11 cellular contexts compared by ENCODE assay signal in genomic region chr1:227944066-227944930, GRCh38. TPM values are rescaled to one million over a fixed set of nuclear protein-coding genes. Genes with fewer than 3 reads are reported as not detected.
A peak's percentile ranks its signal among the peaks of the same experiment; 100 is the strongest.
DNase-seq lines count a peak whose midpoint lies in the region; ATAC-seq and TF ChIP-seq lines count a peak whose summit lies in the region.
"Had no signal": no experiment of that assay in that cellular context is flagged by ENCODE, and none has a peak within 500 bp of the region (broad histone marks: within the 10 kb centered on the region; RNA-seq: fewer than 3 reads in every experiment).

No MANE protein-coding gene starts in this region.

- peak; percentile 2 for DNase-seq in RWPE2 (ENCODE audit: low spot score)
- DNase-seq in esophagus muscularis mucosa (ENCODE audit: extremely low spot score) = no peak
- DNase-seq in mesenchymal stem cell = no peak
- peak; percentile 22 for DNase-seq in stomach
- DNase-seq in NCI-H187 treated with DMSO at 0.1 percent for 48 hours (lab: John Stamatoyannopoulos, UW) = no peak
- no peak for DNase-seq in PC-9
- DNase-seq in stimulated activated CD4-positive, alpha-beta T cell treated with anti-CD3 and anti-CD28 coated beads, Interleukin-12 subunit alpha, Interleukin-12 subunit beta, amount 100 ng/mL, for 4 hours = no peak
- DNase-seq: HFFc6, NCI-H524 treated with DMSO at 0.1 percent for 48 hours, retina had no signal

- BruUV-seq in PC-9 (replicated peaks; lab: Mats Ljungman, UMichigan) = no TSS peak

- no peak overlapping the region for H4K8ac ChIP-seq in mesenchymal stem cell (ENCODE audit: low read length)

- H2BK12ac ChIP-seq in mesenchymal stem cell (ENCODE audit: low read length in 2 of 2) = no peak overlapping the region

- WGBS in esophagus muscularis mucosa = 56% methylated on average over 24 of the region's 24 CpGs
- 85% methylated on average over 24 of the region's 24 CpGs for WGBS in mesenchymal stem cell
- WGBS in stomach, 5 donors = 75 to 90% (median 84%) methylated on average over 21 to 24 of the region's 24 CpGs

- intact Hi-C loops in esophagus muscularis mucosa (cut with DNase I) = no loop called here
- intact Hi-C loops in stomach (cut with DNase I; ENCODE audit: low total_unique reads) = loop anchor here (10.0 kb wide), 1 partner anchor 459 kb away; no protein-coding TSS in a partner anchor
- intact Hi-C loops in PC-9 (cut with micrococcal nuclease; ENCODE audit: unreplicated experiment) = no loop called here

- H3F3A ChIP-seq in PC-9 (ENCODE audit: insufficient read depth, low read depth) = peaks cover 18% of the 10 kb centered on the region; the same call in 1 of the 2 replicates

- H3K4me3 ChIP-seq in RWPE2 (ENCODE audit: severe bottlenecking) = no peak overlapping the region
- H3K4me3 ChIP-seq in esophagus muscularis mucosa = peak overlapping the region in 2 of 4 donors; percentile 67 to 73
- H3K4me3 ChIP-seq in mesenchymal stem cell (ENCODE audit: insufficient read depth in 1 of 2, low read depth in 1 of 2, low read length in 2 of 2) = no peak overlapping the region
- H3K4me3 ChIP-seq in stomach = peak overlapping the region in 1 of 4 donors; percentile 13
- no peak overlapping the region for H3K4me3 ChIP-seq in PC-9

- H2BK120ac ChIP-seq in mesenchymal stem cell (ENCODE audit: low read depth, low read length) = no peak overlapping the region

- TF ChIP-seq EP300 in esophagus muscularis mucosa (IDR thresholded peaks at IDR 0.05) (peak; percentile 92), stomach (IDR thresholded peaks at IDR 0.05) (peak; percentile 98)

- peaks cover 15% of the 10 kb centered on the region for H3K79me2 ChIP-seq in PC-9 (ENCODE audit: low read depth)

- H3K18ac ChIP-seq in mesenchymal stem cell (ENCODE audit: low read depth in 1 of 2, low read length in 2 of 2) = no peak overlapping the region

- POLR2A ChIA-PET in PC-9 (lab: Charles Lee; ENCODE audit: unreplicated experiment) = no interaction called here

- H2AFZ ChIP-seq in mesenchymal stem cell (ENCODE audit: low read depth, low read length) (no peak overlapping the region), PC-9 (no peak overlapping the region)

- H2BK5ac ChIP-seq in mesenchymal stem cell (ENCODE audit: low read depth, low read length, poor library complexity, severe bottlenecking) = no peak overlapping the region

- H3K9me3 ChIP-seq in RWPE2 (ENCODE audit: severe bottlenecking) = no peaks in the 10 kb centered on the region
- H3K9me3 ChIP-seq in esophagus muscularis mucosa = no peaks in the 10 kb centered on the region
- no peaks in the 10 kb centered on the region for H3K9me3 ChIP-seq in mesenchymal stem cell (ENCODE audit: control insufficient read depth, low read length)
- no peaks in the 10 kb centered on the region for H3K9me3 ChIP-seq in stomach
- H3K9me3 ChIP-seq in PC-9 (ENCODE audit: insufficient read depth, low read depth) = no peaks in the 10 kb centered on the region

- H3K36me3 ChIP-seq in RWPE2 (ENCODE audit: low read depth) = no peaks in the 10 kb centered on the region
- H3K36me3 ChIP-seq in esophagus muscularis mucosa = no peaks in the 10 kb centered on the region
- H3K36me3 ChIP-seq in mesenchymal stem cell (ENCODE audit: control insufficient read depth in 1 of 2, insufficient read depth in 2 of 2, low read depth in 1 of 2, low read length in 2 of 2) = peaks cover 0 to 25% of the 10 kb centered on the region in 2 experiments
- H3K36me3 ChIP-seq in stomach = no peaks in the 10 kb centered on the region
- no peaks in the 10 kb centered on the region for H3K36me3 ChIP-seq in PC-9 (ENCODE audit: low read depth)

- H3K9me2 ChIP-seq in PC-9 (ENCODE audit: insufficient read depth) = no peaks in the 10 kb centered on the region

- peaks cover 44% of the 10 kb centered on the region for H3K79me1 ChIP-seq in mesenchymal stem cell (replicated peaks; ENCODE audit: low read length, poor library complexity, severe bottlenecking)

- H3K23ac ChIP-seq in mesenchymal stem cell (ENCODE audit: low read length in 2 of 2) = no peak overlapping the region

- no peaks in the 10 kb centered on the region for H4K20me1 ChIP-seq in PC-9 (ENCODE audit: insufficient read depth)

- H3K27ac ChIP-seq in RWPE2 (ENCODE audit: poor library complexity, severe bottlenecking) = no peak overlapping the region
- peak overlapping the region; percentile 86 to 91 (median 88) for H3K27ac ChIP-seq in esophagus muscularis mucosa (replicated peaks in 1 of 4)
- H3K27ac ChIP-seq in mesenchymal stem cell (ENCODE audit: low read length, poor library complexity, severe bottlenecking) = no peak overlapping the region
- peak overlapping the region in 4 of 5 donors; percentile 81 to 94 (median 82) for H3K27ac ChIP-seq in stomach
- H3K27ac ChIP-seq in PC-9 = no peak overlapping the region

- no peak overlapping the region for H3K9ac ChIP-seq in mesenchymal stem cell (ENCODE audit: low read length)

- no peak overlapping the region for H2BK15ac ChIP-seq in mesenchymal stem cell (ENCODE audit: low read depth, poor library complexity, severe bottlenecking)

- H3K4me2 ChIP-seq in mesenchymal stem cell (ENCODE audit: low read length, poor library complexity, severe bottlenecking) (no peak overlapping the region), PC-9 (no peak overlapping the region)

- no peak overlapping the region for H3K4ac ChIP-seq in mesenchymal stem cell (ENCODE audit: low read depth in 1 of 2, low read length in 2 of 2)

- H4K91ac ChIP-seq in mesenchymal stem cell (ENCODE audit: low read length) = no peak overlapping the region

- CTCF ChIA-PET in PC-9 (lab: Charles Lee) = no interaction called here

- TF ChIP-seq CTCF in RWPE2 (IDR thresholded peaks at IDR 0.05; ENCODE audit: poor library complexity, severe bottlenecking) = no peak
- TF ChIP-seq CTCF in esophagus muscularis mucosa (IDR thresholded peaks at IDR 0.05) = no peak
- TF ChIP-seq CTCF in stomach (IDR thresholded peaks at IDR 0.05) = no peak
- no peak for TF ChIP-seq CTCF in PC-9 (conservative IDR thresholded peaks at IDR 0.05)

- TF ChIP-seq POLR2A in esophagus muscularis mucosa (IDR thresholded peaks at IDR 0.05; ENCODE audit: low read depth) (no peak), stomach (IDR thresholded peaks at IDR 0.05) (no peak)

- no peaks in the 10 kb centered on the region for H3K4me1 ChIP-seq in RWPE2 (ENCODE audit: insufficient read depth, poor library complexity, severe bottlenecking)
- peaks cover 45 to 98% (median 96%) of the 10 kb centered on the region in 4 donors for H3K4me1 ChIP-seq in esophagus muscularis mucosa
- peaks cover 48% of the 10 kb centered on the region for H3K4me1 ChIP-seq in mesenchymal stem cell (ENCODE audit: control insufficient read depth, insufficient read depth, low read depth, low read length)
- H3K4me1 ChIP-seq in stomach = peaks cover 43 to 79% (median 61%) of the 10 kb centered on the region in 4 donors
- H3K4me1 ChIP-seq in PC-9 (replicated peaks; ENCODE audit: insufficient read depth) = peaks cover 23% of the 10 kb centered on the region

- H3K14ac ChIP-seq in mesenchymal stem cell (ENCODE audit: low read length in 2 of 2) = no peak overlapping the region

- peak overlapping the region; percentile 79 for H2AK5ac ChIP-seq in mesenchymal stem cell (ENCODE audit: low read length, severe bottlenecking)

- H3K27me3 ChIP-seq in RWPE2 (ENCODE audit: insufficient read depth, poor library complexity, severe bottlenecking) = no peaks in the 10 kb centered on the region
- H3K27me3 ChIP-seq in esophagus muscularis mucosa = peaks cover 0 to 6% (median 0%) of the 10 kb centered on the region in 4 donors
- peaks cover 0 to 9% of the 10 kb centered on the region in 2 experiments for H3K27me3 ChIP-seq in mesenchymal stem cell (ENCODE audit: control insufficient read depth in 1 of 2, insufficient read depth in 1 of 2, low read length in 2 of 2)
- H3K27me3 ChIP-seq in stomach = peaks cover 0 to 36% (median 24%) of the 10 kb centered on the region in 3 donors
- H3K27me3 ChIP-seq in PC-9 (ENCODE audit: insufficient read depth, low read depth) = no peaks in the 10 kb centered on the region

- ATAC-seq in RWPE2 (ENCODE audit: low read depth) (no peak), HG02759 (IDR thresholded peaks at IDR 0.05; ENCODE audit: unreplicated experiment) (no peak)

RNA-seq across cellular contexts. Expression of gene WNT9A, which starts 3.4 kb away (rescaled TPM):
- total RNA-seq in esophagus muscularis mucosa (10 to 100 TPM in 3 of 4 donors, 1 to 10 TPM in 1; 7.5 to 18.1 (median 14.4) TPM), stomach (10 to 100 TPM in 1 of 5 donors, 1 to 10 TPM in 4; 1.7 to 22.2 (median 4.3) TPM), PC-9 (2021) (42.2 and 42.4 TPM in 2 replicates)
- 0.12 TPM for polyA plus RNA-seq in mesenchymal stem cell (2013, experiment 1 of 2)
- 0.12 TPM for polyA plus RNA-seq in mesenchymal stem cell (2013, experiment 2 of 2)
- polyA plus RNA-seq in stomach = 1 to 10 TPM; 1.1 to 2.0 (median 1.1) TPM

Comparison
In these comparisons a context has a peak if more than half of its experiments do, and no peak if none do; other contexts are left out.
1. DNase-seq: peak in RWPE2 (single experiment) and stomach (single experiment); none in esophagus muscularis mucosa (single experiment), mesenchymal stem cell (single experiment), NCI-H187 treated with DMSO at 0.1 percent for 48 hours (single experiment), PC-9 (0 of 2) and stimulated activated CD4-positive, alpha-beta T cell treated with anti-CD3 and anti-CD28 coated beads, Interleukin-12 subunit alpha, Interleukin-12 subunit beta, amount 100 ng/mL, for 4 hours (single experiment).
2. H3K27ac ChIP-seq: peak in esophagus muscularis mucosa (4 of 4) and stomach (4 of 5); none in RWPE2 (single experiment), mesenchymal stem cell (single experiment) and PC-9 (single experiment).